Comparison of ENCODE assay signal across 26 cellular contexts in genomic region chr6:162644153-162644552, GRCh38.
"Had no signal": no experiment of that assay in that cellular context is flagged by ENCODE, and none has a peak within 500 bp of the region (broad histone marks: within the 10 kb centered on the region; RNA-seq: fewer than 3 reads in every experiment).

No MANE protein-coding gene starts in this region.

- H3K9me3 ChIP-seq: breast epithelium had no signal

- H3K36me3 ChIP-seq: breast epithelium had no signal

- H3K4me1 ChIP-seq: breast epithelium had no signal

- H3K27me3 ChIP-seq: breast epithelium had no signal

- DNase-seq: activated CD4-positive, alpha-beta T cell treated with anti-CD3 and anti-CD28 coated beads for 48 hours; activated CD4-positive, alpha-beta T cell treated with anti-CD3 and anti-CD28 coated beads, Interleukin-2, amount 50 U/mL, for 4 hours; activated CD4-positive, CD25-positive, alpha-beta regulatory T cell treated with anti-CD3 and anti-CD28 coated beads, Interleukin-2, amount 50 U/mL, for 72 hours; activated CD8-positive, alpha-beta T cell treated with anti-CD3 and anti-CD28 coated beads, Interleukin-2, amount 10 ng/mL, durations not matched to agents 7 days and 5 days; activated effector memory CD4-positive, alpha-beta T cell treated with Interleukin-2 at 50 U/mL for 16 hours; activated naive CD4-positive, alpha-beta T cell; activated T-cell treated with anti-CD3 and anti-CD28 coated beads, Interleukin-2, amount 50 U/mL, for 24 hours; aorta; Kasumi-1; NCI-H1048; NCI-H1417; NCI-H1930; NCI-H2171; NCI-H345; NCI-H510A; NCI-H526 treated with DMSO at 0.1 percent for 48 hours; NK-92 treated with Interleukin-12 subunit alpha and Interleukin-12 subunit beta, amount 100 ng/mL, for 24 hours; OCI-M1; SHP77 treated with DMSO at 0.1 percent for 48 hours; T-helper 17 cell; T-helper 9 cell had no signal

- H3K27ac ChIP-seq: breast epithelium, RWPE1 had no signal

- H3K4me3 ChIP-seq: breast epithelium, K562 had no signal

- ATAC-seq: activated CD8-positive, alpha-beta T cell treated with anti-CD3 and anti-CD28 coated beads, Interleukin-2, amount 10 ng/mL, durations not matched to agents 7 days and 5 days; K562; Panc1; T-helper 17 cell; WTC11 had no signal
